In the genomic region with DNA sequence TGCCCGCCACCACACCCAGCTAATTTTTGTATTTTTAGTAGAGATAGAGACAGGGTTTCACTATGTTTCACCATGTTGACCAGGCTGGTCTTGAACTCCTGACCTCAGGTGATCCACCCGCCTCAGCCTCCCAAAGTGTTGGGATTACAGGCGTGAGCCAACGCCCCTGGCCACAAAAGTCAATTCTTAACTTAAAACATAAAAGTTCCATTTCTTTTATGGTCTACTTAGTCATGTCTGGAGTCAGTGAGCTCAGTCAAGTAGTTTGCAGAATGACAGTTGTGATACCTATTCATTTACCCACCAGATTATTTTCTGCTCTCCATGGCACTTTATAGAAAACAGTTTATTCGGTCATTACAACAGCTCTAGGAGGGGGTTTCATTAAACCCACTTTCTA, we compare ENCODE assay signal across 1 cellular context.
TF ChIP-seq lines count a peak whose summit lies in the region.

No MANE protein-coding gene starts in this region.

TF ChIP-seq in GM12878, 131 proteins besides CTCF, POLR2A, EP300 and RAD21 (continued from another document):
- peak in 1 of 2 experiments; percentile 55; a peak in 2 of 4 replicates for TF ChIP-seq BHLHE40 (IDR thresholded peaks at IDR 0.05; ENCODE audit: borderline replicate concordance in 1 of 2, low read depth in 2 of 2, low read length in 1 of 2)
- peak; percentile 45; the same call in 1 of the 2 replicates for TF ChIP-seq DPF2 (IDR thresholded peaks at IDR 0.05)
- peak; percentile 59 for TF ChIP-seq NR2F1 (conservative IDR thresholded peaks at IDR 0.05)
